ENCODE assay signal across 15 cellular contexts in genomic region chr3:13682331-13683013, GRCh38.
DNase-seq lines count a peak whose midpoint lies in the region; ATAC-seq and TF ChIP-seq lines count a peak whose summit lies in the region.
"Had no signal": no experiment of that assay in that cellular context is flagged by ENCODE, and none has a peak within 500 bp of the region (broad histone marks: within the 10 kb centered on the region; RNA-seq: fewer than 3 reads in every experiment).

No MANE protein-coding gene starts in this region.

- TF ChIP-seq CTCF in DND-41 (IDR thresholded peaks at IDR 0.05; ENCODE audit: borderline replicate concordance, extremely low read depth, low read length, poor library complexity, severe bottlenecking) (no peak), osteoblast (IDR thresholded peaks at IDR 0.05; ENCODE audit: extremely low read depth, low read depth, low read length) (no peak)

- DNase-seq in DND-41: no peak
- no peak for DNase-seq in mesendoderm
- DNase-seq in osteoblast (ENCODE audit: insufficient read length, low spot score, missing footprints): peak; percentile 43
- DNase-seq in effector CD4-positive, alpha-beta T cell: no peak
- no peak for DNase-seq in activated CD4-positive, alpha-beta T cell treated with anti-CD3 and anti-CD28 coated beads, Interleukin-2, amount 50 U/mL, for 1 hour
- no peak for DNase-seq in erythroblast (lab: John Stamatoyannopoulos, UW)
- DNase-seq: C1 segment of cervical spinal cord; CD4-positive, alpha-beta T cell; DMS153; DMS79 treated with DMSO at 0.1 percent for 48 hours; GDM1 had no signal

- H3K18ac ChIP-seq in mesendoderm (ENCODE audit: low read length): no peak overlapping the region

- no peaks in the 10 kb centered on the region for H4K20me1 ChIP-seq in DND-41 (ENCODE audit: insufficient read depth, low read length)
- H4K20me1 ChIP-seq in osteoblast (ENCODE audit: insufficient read depth, low read length): no peaks in the 10 kb centered on the region

- H3K9me3 ChIP-seq in DND-41 (ENCODE audit: insufficient read depth, low read length, severe bottlenecking): no peaks in the 10 kb centered on the region
- H3K9me3 ChIP-seq in osteoblast (ENCODE audit: low read depth, low read length): no peaks in the 10 kb centered on the region

- peak overlapping the region; percentile 15 for H3K56ac ChIP-seq in mesendoderm (ENCODE audit: low read length)

- H3K27ac ChIP-seq in DND-41 (ENCODE audit: low read length) (no peak overlapping the region), mesendoderm (ENCODE audit: low read depth, low read length) (no peak overlapping the region), osteoblast (ENCODE audit: low read depth, low read length) (no peak overlapping the region)
- H3K27ac ChIP-seq: HL-60 had no signal

- no peak overlapping the region for H4K5ac ChIP-seq in mesendoderm (ENCODE audit: low read length)

- no peak overlapping the region for H2BK120ac ChIP-seq in mesendoderm (ENCODE audit: low read depth, low read length)

- H3K27ac Mint-ChIP-seq in activated T-helper 17 cell treated with anti-CD3 and anti-CD28 coated beads, Interleukin-2, amount 50 U/mL, for 72 hours: peak overlapping the region; percentile 25
- H3K27ac Mint-ChIP-seq: B cell; CD4-positive, alpha-beta T cell had no signal

- peaks cover 9% of the 10 kb centered on the region for H3K9me3 Mint-ChIP-seq in activated T-helper 17 cell treated with anti-CD3 and anti-CD28 coated beads, Interleukin-2, amount 50 U/mL, for 72 hours
- H3K9me3 Mint-ChIP-seq: CD4-positive, alpha-beta T cell had no signal

- H3K23ac ChIP-seq in mesendoderm (ENCODE audit: low read length): no peak overlapping the region

- no peak overlapping the region for H2AK5ac ChIP-seq in mesendoderm (ENCODE audit: low read length)

- peaks cover 10% of the 10 kb centered on the region for H3K27me3 Mint-ChIP-seq in activated T-helper 17 cell treated with anti-CD3 and anti-CD28 coated beads, Interleukin-2, amount 50 U/mL, for 72 hours
- H3K27me3 Mint-ChIP-seq: CD4-positive, alpha-beta T cell had no signal

- H3K4me1 ChIP-seq in DND-41 (ENCODE audit: insufficient read depth, low read length): no peaks in the 10 kb centered on the region
- H3K4me1 ChIP-seq in mesendoderm (ENCODE audit: control insufficient read depth, low read depth, low read length): no peaks in the 10 kb centered on the region
- no peaks in the 10 kb centered on the region for H3K4me1 ChIP-seq in osteoblast (ENCODE audit: insufficient read depth, low read length)

- no peak for TF ChIP-seq POLR2A in erythroblast (IDR thresholded peaks at IDR 0.05; ENCODE audit: low read length)

- no peak overlapping the region for H2BK15ac ChIP-seq in mesendoderm (replicated peaks; ENCODE audit: low read depth)

- ATAC-seq in DND-41 (ENCODE audit: insufficient read depth, low read depth): peak; percentile 3; the same call in 1 of the 3 replicates
- no peak for ATAC-seq in activated T-helper 17 cell treated with anti-CD3 and anti-CD28 coated beads, Interleukin-2, amount 50 U/mL, for 72 hours (replicated peaks)
- ATAC-seq: HCT116 had no signal

- H3K4me2 ChIP-seq in DND-41 (ENCODE audit: insufficient read depth, low read length) (no peak overlapping the region), mesendoderm (ENCODE audit: low read length) (no peak overlapping the region), osteoblast (ENCODE audit: insufficient read depth, low read length) (no peak overlapping the region)

- H3K4me1 Mint-ChIP-seq in activated T-helper 17 cell treated with anti-CD3 and anti-CD28 coated beads, Interleukin-2, amount 50 U/mL, for 72 hours: peaks cover 11% of the 10 kb centered on the region
- H3K4me1 Mint-ChIP-seq: B cell had no signal

- H2AFZ ChIP-seq in DND-41 (ENCODE audit: low read depth, low read length) (no peak overlapping the region), osteoblast (ENCODE audit: low read length) (no peak overlapping the region)

- H3K4me3 ChIP-seq in DND-41 (ENCODE audit: low read depth in 1 of 2, low read length in 2 of 2): no peak overlapping the region
- no peak overlapping the region for H3K4me3 ChIP-seq in mesendoderm (ENCODE audit: low read length)
- no peak overlapping the region for H3K4me3 ChIP-seq in osteoblast (ENCODE audit: insufficient read depth, low read length)

- no peak overlapping the region for H2BK5ac ChIP-seq in mesendoderm (ENCODE audit: low read length)

- no peaks in the 10 kb centered on the region for H3K79me2 ChIP-seq in DND-41 (ENCODE audit: insufficient read depth, low read length)
- H3K79me2 ChIP-seq in mesendoderm (ENCODE audit: control insufficient read depth, insufficient read depth, low read length): no peaks in the 10 kb centered on the region
- H3K79me2 ChIP-seq in osteoblast (ENCODE audit: insufficient read depth, low read length): no peaks in the 10 kb centered on the region

- no peak overlapping the region for H4K8ac ChIP-seq in mesendoderm (ENCODE audit: low read depth, low read length)

- no peak overlapping the region for H3K4ac ChIP-seq in mesendoderm (ENCODE audit: low read depth, low read length)

- H3K36me3 Mint-ChIP-seq in activated T-helper 17 cell treated with anti-CD3 and anti-CD28 coated beads, Interleukin-2, amount 50 U/mL, for 72 hours (ENCODE audit: low read depth): no peaks in the 10 kb centered on the region

- no peak overlapping the region for H3K4me3 Mint-ChIP-seq in activated T-helper 17 cell treated with anti-CD3 and anti-CD28 coated beads, Interleukin-2, amount 50 U/mL, for 72 hours
- H3K4me3 Mint-ChIP-seq: B cell; CD4-positive, alpha-beta T cell had no signal

- H3K27me3 ChIP-seq in DND-41 (ENCODE audit: insufficient read depth, low read length, poor library complexity): no peaks in the 10 kb centered on the region
- no peaks in the 10 kb centered on the region for H3K27me3 ChIP-seq in mesendoderm (ENCODE audit: insufficient read depth, low read length, poor library complexity)
- no peaks in the 10 kb centered on the region for H3K27me3 ChIP-seq in osteoblast (ENCODE audit: insufficient read depth, low read length)

- 100% methylated on average over 1 of the region's 16 CpGs for WGBS in mesendoderm (ENCODE audit: extremely low coverage, insufficient coverage, low lambda C conversion rate)

- H3K36me3 ChIP-seq in DND-41 (ENCODE audit: insufficient read depth, low read length) (no peaks in the 10 kb centered on the region), mesendoderm (ENCODE audit: control insufficient read depth, insufficient read depth, low read length) (no peaks in the 10 kb centered on the region), osteoblast (ENCODE audit: insufficient read depth, low read length) (no peaks in the 10 kb centered on the region)

- H3K79me1 ChIP-seq in mesendoderm (ENCODE audit: low read length): no peaks in the 10 kb centered on the region

- H3K9ac ChIP-seq in DND-41 (ENCODE audit: low read depth, low read length): no peak overlapping the region
- no peak overlapping the region for H3K9ac ChIP-seq in mesendoderm (ENCODE audit: low read length)
